Comparison of ENCODE assay signal across 8 cellular contexts in genomic region chr6:151763303-151763702, GRCh38. TPM values are rescaled to one million over a fixed set of nuclear protein-coding genes. Genes with fewer than 3 reads are reported as not detected.
A peak's percentile ranks its signal among the peaks of the same experiment; 100 is the strongest.
DNase-seq lines count a peak whose midpoint lies in the region; ATAC-seq, FAIRE-seq and TF ChIP-seq lines count a peak whose summit lies in the region.

No MANE protein-coding gene starts in this region.

- no peaks in the 10 kb centered on the region for H3K27me3 Mint-ChIP-seq in MCF 10A (ENCODE audit: insufficient read depth, unreplicated experiment)
- peaks cover 9% of the 10 kb centered on the region for H3K27me3 Mint-ChIP-seq in T-helper 2 cell treated with Interferon-gamma antibody and Interleukin-4, amounts not matched to agents 5 μg/mL and 100 μg/mL, for 36 hours (ENCODE audit: low read depth)

- no peaks in the 10 kb centered on the region for H4K20me1 ChIP-seq in keratinocyte (ENCODE audit: control insufficient read depth, extremely low read depth, insufficient read depth, low read length)

- CTCF ChIA-PET in MCF 10A (lab: Yijun Ruan, JAX), result interaction anchor here (0.7 to 2.7 kb wide), 3 partner anchors 47 to 507 kb away, joined by 3 to 23 read pairs (median 4); no protein-coding TSS in a partner anchor

- no peaks in the 10 kb centered on the region for H3K27me3 ChIP-seq in keratinocyte (ENCODE audit: control insufficient read depth, extremely low read depth, insufficient read depth, low read length)
- no peaks in the 10 kb centered on the region for H3K27me3 ChIP-seq in tibial nerve

- no peaks in the 10 kb centered on the region for H3K9me1 ChIP-seq in keratinocyte (ENCODE audit: control insufficient read depth, extremely low read depth, insufficient read depth, low read length)

- 41 to 44% methylated on average over 9 of the region's 9 CpGs for WGBS in tibial nerve, 2 donors

- no peaks in the 10 kb centered on the region for H3K36me3 Mint-ChIP-seq in MCF 10A (ENCODE audit: insufficient read depth, unreplicated experiment)
- H3K36me3 Mint-ChIP-seq in T-helper 2 cell treated with Interferon-gamma antibody and Interleukin-4, amounts not matched to agents 5 μg/mL and 100 μg/mL, for 36 hours (ENCODE audit: low read depth), result no peaks in the 10 kb centered on the region

- peak overlapping the region; percentile 66 for H3K9ac ChIP-seq in keratinocyte (ENCODE audit: control insufficient read depth, extremely low read depth, insufficient read depth, low read length)

- H3K36me3 ChIP-seq in keratinocyte (ENCODE audit: control insufficient read depth in 2 of 2, extremely low read depth in 1 of 2, insufficient read depth in 2 of 2, low read length in 2 of 2) (no peaks in the 10 kb centered on the region), tibial nerve (no peaks in the 10 kb centered on the region)

- TF ChIP-seq CTCF in MCF 10A (IDR thresholded peaks at IDR 0.05; ENCODE audit: unreplicated experiment) (peak; percentile 50), keratinocyte (optimal IDR thresholded peaks at IDR 0.05 in 1 of 3, IDR thresholded peaks at IDR 0.05 in 1 of 3, conservative IDR thresholded peaks at IDR 0.05 in 1 of 3; ENCODE audit: extremely low read depth in 1 of 3, insufficient read depth in 2 of 3, low read length in 3 of 3) (peak; percentile 18 to 55 (median 52)), tibial nerve (IDR thresholded peaks at IDR 0.05) (peak; percentile 13 to 46 (median 21))

- H3K4me3 ChIP-seq in keratinocyte (ENCODE audit: control insufficient read depth in 2 of 3, extremely low read depth in 1 of 3, insufficient read depth in 2 of 3, low read depth in 1 of 3, low read length in 3 of 3) (peak overlapping the region; percentile 28 to 73 (median 69)), tibial nerve (peak overlapping the region in 3 of 4 donors; percentile 17 to 47 (median 24))

- peak overlapping the region; percentile 78 for H3K4me3 Mint-ChIP-seq in MCF 10A (ENCODE audit: unreplicated experiment)
- no peak overlapping the region for H3K4me3 Mint-ChIP-seq in T-helper 2 cell treated with Interferon-gamma antibody and Interleukin-4, amounts not matched to agents 5 μg/mL and 100 μg/mL, for 36 hours

- H3K9me3 Mint-ChIP-seq in MCF 10A (ENCODE audit: unreplicated experiment), result no peaks in the 10 kb centered on the region
- H3K9me3 Mint-ChIP-seq in T-helper 2 cell treated with Interferon-gamma antibody and Interleukin-4, amounts not matched to agents 5 μg/mL and 100 μg/mL, for 36 hours, result no peaks in the 10 kb centered on the region

- POLR2A ChIA-PET in MCF 10A (lab: Yijun Ruan, JAX), result interaction anchor here (0.7 to 0.9 kb wide), 3 partner anchors 151 to 617 kb away, joined by 3 read pairs; no protein-coding TSS in a partner anchor

- DNase-seq in NCI-H82 (lab: John Stamatoyannopoulos, UW) (peak; percentile 7), NCI-H82 treated with DMSO at 0.1 percent for 48 hours (lab: John Stamatoyannopoulos, UW; ENCODE audit: unreplicated experiment) (no peak), MCF 10A (ENCODE audit: unreplicated experiment) (peak; percentile 76), keratinocyte (ENCODE audit: low read depth, low spot score) (peak; percentile 46), tibial nerve (ENCODE audit: low spot score in 2 of 2) (peak in 1 of 2 donors; percentile 26), foreskin melanocyte (no peak)
- no peak for DNase-seq in T-helper 2 cell treated with Interferon-gamma antibody and Interleukin-4, amounts not matched to agents 5 μg/mL and 100 μg/mL, for 36 hours (ENCODE audit: low spot score)

- H3K79me2 ChIP-seq in keratinocyte (ENCODE audit: control insufficient read depth, insufficient read depth, low read length), result no peaks in the 10 kb centered on the region

- peaks cover 23% of the 10 kb centered on the region for H3K4me1 Mint-ChIP-seq in MCF 10A (ENCODE audit: insufficient read depth, unreplicated experiment)
- peaks cover 23% of the 10 kb centered on the region for H3K4me1 Mint-ChIP-seq in T-helper 2 cell treated with Interferon-gamma antibody and Interleukin-4, amounts not matched to agents 5 μg/mL and 100 μg/mL, for 36 hours (ENCODE audit: low read depth)

- intact Hi-C loops in MCF 10A (cut with micrococcal nuclease), result no loop called here

- no peaks in the 10 kb centered on the region for H3K9me3 ChIP-seq in keratinocyte (ENCODE audit: control insufficient read depth, low read depth, low read length)
- no peaks in the 10 kb centered on the region for H3K9me3 ChIP-seq in tibial nerve

- peak overlapping the region; percentile 57 for H3K27ac Mint-ChIP-seq in MCF 10A (ENCODE audit: low read depth, unreplicated experiment)
- H3K27ac Mint-ChIP-seq in T-helper 2 cell treated with Interferon-gamma antibody and Interleukin-4, amounts not matched to agents 5 μg/mL and 100 μg/mL, for 36 hours, result no peak overlapping the region

- H2AFZ ChIP-seq in keratinocyte (ENCODE audit: control insufficient read depth, low read length), result peak overlapping the region; percentile 95

- ATAC-seq in HG03196 (IDR thresholded peaks at IDR 0.05; ENCODE audit: unreplicated experiment), result no peak

- no peak for TF ChIP-seq EP300 in tibial nerve (IDR thresholded peaks at IDR 0.05)

- peak overlapping the region; percentile 62 for H3K27ac ChIP-seq in keratinocyte (ENCODE audit: control insufficient read depth, insufficient read depth, low read length)
- peak overlapping the region; percentile 21 to 85 (median 64) for H3K27ac ChIP-seq in tibial nerve

- H3K4me1 ChIP-seq in keratinocyte (ENCODE audit: control insufficient read depth, extremely low read depth, insufficient read depth, low read length), result peaks cover 18% of the 10 kb centered on the region
- H3K4me1 ChIP-seq in tibial nerve, result peaks cover 0 to 17% (median 3%) of the 10 kb centered on the region in 4 donors

- peak; percentile 9 for FAIRE-seq in keratinocyte (lab: Jason Lieb, UNC)

- no peak for TF ChIP-seq POLR2A in tibial nerve (IDR thresholded peaks at IDR 0.05)

- dilution Hi-C loops in keratinocyte (cut with MboI; ENCODE audit: extremely low pct_ligation_motif_present, low sequenced_read_pairs), result no loop called here

- BruUV-seq in MCF 10A (replicated peaks; lab: Mats Ljungman, UMichigan), result no TSS peak

- peak overlapping the region; percentile 89 for H3K4me2 ChIP-seq in keratinocyte (ENCODE audit: control insufficient read depth, extremely low read depth, insufficient read depth, low read depth, low read length)

RNA-seq across cellular contexts. Expression of gene ESR1, which starts 44.2 kb away (rescaled TPM):
- total RNA-seq in MCF 10A (2022) (0.05 TPM in 2 replicates), tibial nerve (1 to 10 TPM; 2.1 to 6.9 (median 5.2) TPM)
- polyA plus RNA-seq in keratinocyte, result 0.17 to 0.77 TPM (median 0.22 TPM) in 3 replicates
- not detected for polyA plus RNA-seq in keratinocyte (2011; ENCODE audit: low read depth)
- polyA plus RNA-seq in keratinocyte (2011; cell fraction: cytosol; rRNA removed), result 0.10 and 0.23 TPM in 2 replicates
- polyA plus RNA-seq in keratinocyte (2011; cell fraction: nucleus; rRNA removed), result 0.45 and 0.49 TPM in 2 replicates
- 0.08 and 0.19 TPM in 2 replicates for polyA plus RNA-seq in keratinocyte (2012; ENCODE audit: low replicate concordance)
- 0.13 to 1.8 TPM (median 1.7 TPM) in 3 replicates for polyA minus RNA-seq in keratinocyte
- not detected for polyA minus RNA-seq in keratinocyte (2011; cell fraction: cytosol; rRNA and poly(A)+ RNA removed)
- 1.2 and 1.6 TPM in 2 replicates for polyA minus RNA-seq in keratinocyte (2011; cell fraction: nucleus; rRNA and poly(A)+ RNA removed)

Comparison
In these comparisons a context has a peak if more than half of its experiments do, and no peak if none do; other contexts are left out.
1. DNase-seq: peak in NCI-H82 (single experiment), MCF 10A (single experiment) and keratinocyte (single experiment); none in NCI-H82 treated with DMSO at 0.1 percent for 48 hours (single experiment), foreskin melanocyte (single experiment) and T-helper 2 cell treated with Interferon-gamma antibody and Interleukin-4, amounts not matched to agents 5 μg/mL and 100 μg/mL, for 36 hours (single experiment).
2. Peak in every context shown above with its lines, with median percentiles within 50 percentile points of each other: CTCF ChIP-seq.